ENCODE assay signal across 8 cellular contexts in the genomic region with DNA sequence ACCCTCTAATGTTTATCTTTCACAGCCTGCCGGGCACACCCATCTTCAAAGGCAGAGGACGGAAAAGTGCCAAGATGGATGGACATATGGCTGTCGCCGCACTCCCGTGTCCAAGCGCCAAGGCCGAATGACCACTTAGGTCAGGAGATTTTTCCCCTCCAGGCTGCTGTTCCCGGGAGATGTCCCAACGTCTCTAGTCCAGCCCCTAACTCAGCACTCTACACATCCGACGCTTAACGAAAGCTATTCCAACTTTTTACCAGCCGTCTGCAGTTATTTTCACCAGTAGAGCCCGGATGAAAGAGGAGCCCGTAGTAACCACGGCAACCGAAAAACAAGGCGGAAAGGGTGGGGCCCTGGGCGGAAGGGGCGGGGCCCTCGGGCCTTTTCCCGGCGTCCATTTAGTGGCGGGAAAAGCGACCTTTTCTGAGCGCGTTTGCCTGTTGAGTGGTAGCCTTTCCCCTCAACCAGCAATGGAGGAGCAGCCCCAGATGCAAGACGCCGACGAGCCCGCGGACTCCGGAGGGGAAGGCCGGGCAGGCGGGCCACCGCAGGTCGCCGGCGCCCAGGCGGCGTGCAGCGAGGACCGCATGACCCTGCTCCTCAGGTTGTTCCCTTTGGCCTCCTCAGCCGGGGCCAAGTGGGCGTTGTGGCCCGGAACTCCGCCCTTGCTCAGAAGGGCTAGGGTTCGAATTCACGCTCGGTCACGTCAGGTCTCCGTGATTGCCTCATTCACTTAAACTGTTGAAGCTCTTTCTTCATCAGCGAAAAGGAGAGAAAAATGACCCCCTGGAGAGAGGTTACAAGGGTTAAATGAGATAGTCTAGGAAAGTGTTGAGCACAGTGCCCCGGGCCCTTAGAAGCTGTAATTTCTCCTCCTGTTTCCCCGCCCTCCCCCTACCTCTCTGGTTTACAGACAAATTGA. TPM values are rescaled to one million over a fixed set of nuclear protein-coding genes. Genes with fewer than 3 reads are reported as not detected.
DNase-seq lines count a peak whose midpoint lies in the region; ATAC-seq, FAIRE-seq and TF ChIP-seq lines count a peak whose summit lies in the region.

A gene with protein sequence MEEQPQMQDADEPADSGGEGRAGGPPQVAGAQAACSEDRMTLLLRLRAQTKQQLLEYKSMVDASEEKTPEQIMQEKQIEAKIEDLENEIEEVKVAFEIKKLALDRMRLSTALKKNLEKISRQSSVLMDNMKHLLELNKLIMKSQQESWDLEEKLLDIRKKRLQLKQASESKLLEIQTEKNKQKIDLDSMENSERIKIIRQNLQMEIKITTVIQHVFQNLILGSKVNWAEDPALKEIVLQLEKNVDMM (plus strand): TSS at position 422 of the 925 bp plus-strand sequence. CDS start 52 bp downstream, at position 474.

- H2AFZ ChIP-seq in IMR-90 (replicated peaks; ENCODE audit: low read length, poor library complexity) = peak within 1 kb of the TSS; percentile 98
- H2AFZ ChIP-seq in OCI-LY7 (ENCODE audit: low read length) = peak within 1 kb of the TSS; percentile 83
- peak within 1 kb of the TSS; percentile 96 for H2AFZ ChIP-seq in endothelial cell of umbilical vein (ENCODE audit: low read depth, low read length)

- CTCF ChIA-PET in IMR-90 (lab: Yijun Ruan, JAX) (interaction anchor here (0.7 to 1.1 kb wide), 3 partner anchors 37 to 145 kb away, joined by 3 to 4 read pairs (median 3); a partner anchor contains a TSS), OCI-LY7 (lab: Charles Lee; ENCODE audit: unreplicated experiment) (interaction anchor here (0.6 kb wide), 1 partner anchor 22 kb away, joined by 3 read pairs; no protein-coding TSS in a partner anchor), endothelial cell of umbilical vein (lab: Charles Lee) (interaction anchor here (0.8 to 3.0 kb wide), 3 partner anchors 8 to 96 kb away, joined by 3 to 12 read pairs (median 3); a partner anchor contains a TSS)

- BruUV-seq in IMR-90 (replicated peaks; lab: Mats Ljungman, UMichigan) (no TSS peak), OCI-LY7 (replicated peaks; lab: Mats Ljungman, UMichigan) (no TSS peak), endothelial cell of umbilical vein (replicated peaks; lab: Mats Ljungman, UMichigan) (TSS peak; percentile 79)

- peak within 1 kb of the TSS; percentile 77 for H4K91ac ChIP-seq in IMR-90 (ENCODE audit: insufficient read depth, low read depth, low read length)

- peak; percentile 97 for ATAC-seq in GM21529 (IDR thresholded peaks at IDR 0.05; ENCODE audit: unreplicated experiment)
- ATAC-seq in IMR-90 (ENCODE audit: low read depth) = peak; percentile 94

- H2BK15ac ChIP-seq in IMR-90 (ENCODE audit: low read depth, low read length) = peak within 1 kb of the TSS; percentile 23; the same call in 1 of the 3 replicates

- peak within 1 kb of the TSS; percentile 91 for H3K23ac ChIP-seq in IMR-90 (ENCODE audit: low read depth, low read length)

- H2BK5ac ChIP-seq in IMR-90 (ENCODE audit: low read depth, low read length, poor library complexity, severe bottlenecking) = peak within 1 kb of the TSS; percentile 74

- peaks cover 6% of the 10 kb centered on the region; the same call in 1 of the 2 replicates for H3K9me1 ChIP-seq in IMR-90 (ENCODE audit: insufficient read depth, low read length)
- H3K9me1 ChIP-seq in endothelial cell of umbilical vein (replicated peaks; ENCODE audit: control insufficient read depth, extremely low read depth, insufficient read depth, low read length) = no peaks in the 10 kb centered on the region

- DNase-seq in DMS114 treated with DMSO at 0.1 percent for 48 hours (lab: John Stamatoyannopoulos, UW; ENCODE audit: unreplicated experiment) (peak; percentile 93), IMR-90 (peak; percentile 88), OCI-LY7 (ENCODE audit: low spot score) (peak; percentile 92), endothelial cell of umbilical vein (ENCODE audit: low read depth, low spot score) (peak; percentile 92), midbrain (lab: John Stamatoyannopoulos, UW) (peak; percentile 93)
- DNase-seq in activated CD8-positive, alpha-beta memory T cell treated with anti-CD3 and anti-CD28 coated beads, Interleukin-2, amount 50 U/mL, for 48 hours = peak; percentile 95
- DNase-seq in stimulated activated CD8-positive, alpha-beta memory T cell treated with anti-CD3 and anti-CD28 coated beads, Interleukin-2, amount 100 ng/mL, for 1 hour (ENCODE audit: low read depth in 2 of 2) = peak; percentile 82 to 86

- H3K4ac ChIP-seq in IMR-90 (ENCODE audit: low read depth, low read length) = peak within 1 kb of the TSS; percentile 74

- H3K14ac ChIP-seq in IMR-90 (replicated peaks; ENCODE audit: low read depth, low read length) = peak within 1 kb of the TSS; percentile 85

- no peak for TF ChIP-seq CTCF in IMR-90 (conservative IDR thresholded peaks at IDR 0.05; ENCODE audit: low read depth, low read length)
- no peak for TF ChIP-seq CTCF in OCI-LY7 (conservative IDR thresholded peaks at IDR 0.05; ENCODE audit: low read length)
- no peak for TF ChIP-seq CTCF in endothelial cell of umbilical vein (IDR thresholded peaks at IDR 0.05; ENCODE audit: extremely low read depth in 1 of 2, insufficient read depth in 1 of 2, low read depth in 1 of 2, low read length in 2 of 2)

- TF ChIP-seq POLR2A in IMR-90 (IDR thresholded peaks at IDR 0.05; ENCODE audit: low read depth, low read length) (peak; percentile 80), endothelial cell of umbilical vein (IDR thresholded peaks at IDR 0.05; ENCODE audit: low read depth, low read length) (peak; percentile 78)

- no peaks in the 10 kb centered on the region for H3K9me3 ChIP-seq in IMR-90 (ENCODE audit: control insufficient read depth, insufficient read depth, low read length)
- no peaks in the 10 kb centered on the region for H3K9me3 ChIP-seq in OCI-LY7 (ENCODE audit: low read length)
- H3K9me3 ChIP-seq in endothelial cell of umbilical vein (replicated peaks; ENCODE audit: control insufficient read depth, insufficient read depth, low read length) = no peaks in the 10 kb centered on the region

- H2BK20ac ChIP-seq in IMR-90 (ENCODE audit: low read depth, low read length) = no peak within 1 kb of the TSS

- H2AK9ac ChIP-seq in IMR-90 (replicated peaks; ENCODE audit: low read depth, low read length, poor library complexity) = peak within 1 kb of the TSS; percentile 87

- POLR2A ChIA-PET in IMR-90 (lab: Charles Lee; ENCODE audit: unreplicated experiment) = interaction anchor here (0.6 kb wide), 1 partner anchor 71 kb away, joined by 24 read pairs; no protein-coding TSS in a partner anchor
- POLR2A ChIA-PET in OCI-LY7 (lab: Charles Lee) = interaction anchor here (0.6 to 3.4 kb wide), 18 partner anchors 11 to 1972 kb away, joined by 3 to 35 read pairs (median 3); a partner anchor contains a TSS
- POLR2A ChIA-PET in endothelial cell of umbilical vein (lab: Charles Lee) = interaction anchor here (0.6 kb wide), 1 partner anchor 72 kb away, joined by 3 read pairs; no protein-coding TSS in a partner anchor

- H3K9ac ChIP-seq in IMR-90 (ENCODE audit: low read depth, low read length) (peak within 1 kb of the TSS; percentile 85), endothelial cell of umbilical vein (replicated peaks; ENCODE audit: extremely low read depth, insufficient read depth, low read length) (peak within 1 kb of the TSS; percentile 92)

- peak within 1 kb of the TSS; percentile 52 to 78 for H4K8ac ChIP-seq in IMR-90 (ENCODE audit: low read depth in 2 of 2, low read length in 2 of 2)

- dilution Hi-C loops in IMR-90 (cut with HindIII; ENCODE audit: low sequenced_read_pairs, unreplicated experiment) = no loop called here
- dilution Hi-C loops in endothelial cell of umbilical vein (cut with MboI; ENCODE audit: extremely low pct_ligation_motif_present, low sequenced_read_pairs) = no loop called here

- peak within 1 kb of the TSS; percentile 83 for H3K56ac ChIP-seq in IMR-90 (ENCODE audit: extremely low read depth, insufficient read depth, low read length)

- no peaks in the 10 kb centered on the region for H3K27me3 ChIP-seq in IMR-90 (ENCODE audit: control insufficient read depth, insufficient read depth, low read length)
- H3K27me3 ChIP-seq in endothelial cell of umbilical vein (ENCODE audit: control insufficient read depth in 2 of 2, insufficient read depth in 2 of 2, low read length in 2 of 2) = no peaks in the 10 kb centered on the region

- peak within 1 kb of the TSS; percentile 32 for H2AK5ac ChIP-seq in IMR-90 (ENCODE audit: low read depth, low read length)

- H3K36me3 ChIP-seq in IMR-90 (ENCODE audit: control insufficient read depth, insufficient read depth, low read length) = no peaks in the 10 kb centered on the region
- peaks cover 29% of the 10 kb centered on the region for H3K36me3 ChIP-seq in OCI-LY7 (ENCODE audit: insufficient read depth, low read length)
- no peaks in the 10 kb centered on the region for H3K36me3 ChIP-seq in endothelial cell of umbilical vein (ENCODE audit: control insufficient read depth in 2 of 2, extremely low read depth in 1 of 2, insufficient read depth in 2 of 2, low read length in 2 of 2)

- H3K4me3 ChIP-seq in IMR-90 (ENCODE audit: insufficient read depth, low read depth, low read length) (peak within 1 kb of the TSS; percentile 59), OCI-LY7 (ENCODE audit: low read depth, low read length, poor library complexity, severe bottlenecking) (peak within 1 kb of the TSS; percentile 88), endothelial cell of umbilical vein (replicated peaks in 1 of 3; ENCODE audit: insufficient read depth in 1 of 3, low read depth in 1 of 3, low read length in 3 of 3) (peak within 1 kb of the TSS; percentile 56 to 91 (median 80))

- no peaks in the 10 kb centered on the region for H3K9me2 ChIP-seq in OCI-LY7 (ENCODE audit: insufficient read depth, low read length)

- no peaks in the 10 kb centered on the region for H3K4me1 ChIP-seq in IMR-90 (ENCODE audit: control insufficient read depth, insufficient read depth, low read length)
- H3K4me1 ChIP-seq in OCI-LY7 (ENCODE audit: insufficient read depth, low read length, poor library complexity, severe bottlenecking) = peaks cover 15% of the 10 kb centered on the region
- H3K4me1 ChIP-seq in endothelial cell of umbilical vein (ENCODE audit: control insufficient read depth, extremely low read depth, insufficient read depth, low read length) = peaks cover 12% of the 10 kb centered on the region

- H3K18ac ChIP-seq in IMR-90 (ENCODE audit: low read depth, low read length) = peak within 1 kb of the TSS; percentile 25

- peak; percentile 91 for FAIRE-seq in endothelial cell of umbilical vein (lab: Jason Lieb, UNC)

- peak within 1 kb of the TSS; percentile 92 for H3K4me2 ChIP-seq in IMR-90 (ENCODE audit: low read depth, low read length)
- H3K4me2 ChIP-seq in OCI-LY7 (ENCODE audit: low read length) = peak within 1 kb of the TSS; percentile 98
- peak within 1 kb of the TSS; percentile 82 for H3K4me2 ChIP-seq in endothelial cell of umbilical vein (ENCODE audit: insufficient read depth, low read length)

- H3K27ac ChIP-seq in IMR-90 (ENCODE audit: insufficient read depth, low read length) = peak within 1 kb of the TSS; percentile 79
- peak within 1 kb of the TSS; percentile 78 for H3K27ac ChIP-seq in OCI-LY7 (ENCODE audit: low read depth, low read length, poor library complexity, severe bottlenecking)
- peak within 1 kb of the TSS; percentile 73 for H3K27ac ChIP-seq in endothelial cell of umbilical vein (ENCODE audit: insufficient read depth, low read depth, low read length)

- in situ Hi-C loops in IMR-90 (cut with MboI; ENCODE audit: low sequenced_read_pairs) = no loop called here

- H3K79me2 ChIP-seq in OCI-LY7 (ENCODE audit: insufficient read depth, low read depth, low read length) = peaks cover 15% of the 10 kb centered on the region
- peaks cover 2% of the 10 kb centered on the region for H3K79me2 ChIP-seq in endothelial cell of umbilical vein (ENCODE audit: control insufficient read depth, insufficient read depth, low read length)

- peaks cover 8 to 21% of the 10 kb centered on the region in 2 experiments; a peak in 2 of 4 replicates for H3K79me1 ChIP-seq in IMR-90 (ENCODE audit: low read depth in 1 of 2, low read length in 2 of 2)

- H4K20me1 ChIP-seq in IMR-90 (ENCODE audit: insufficient read depth, low read length) = no peaks in the 10 kb centered on the region
- no peaks in the 10 kb centered on the region for H4K20me1 ChIP-seq in OCI-LY7 (ENCODE audit: insufficient read depth, low read length)
- H4K20me1 ChIP-seq in endothelial cell of umbilical vein (replicated peaks; ENCODE audit: control insufficient read depth, extremely low read depth, insufficient read depth, low read length) = no peaks in the 10 kb centered on the region

- 0% methylated on average over 10 of the region's 55 CpGs; no CpG with 5 or more reads in 1 of the 2 experiments for WGBS in IMR-90 (ENCODE audit: extremely low coverage in 2 of 2, insufficient read length in 1 of 2), 2 experiments

- TF ChIP-seq RAD21 in IMR-90 (IDR thresholded peaks at IDR 0.05; ENCODE audit: low read length) = no peak

- intact Hi-C loops in IMR-90 (cut with micrococcal nuclease) (loop anchor here (5.0 to 10.0 kb wide), 2 partner anchors 143 to 175 kb away; a partner anchor contains a TSS), OCI-LY7 (cut with micrococcal nuclease; ENCODE audit: unreplicated experiment) (loop anchor here (1.0 kb wide), 1 partner anchor 22 kb away; a partner anchor contains a TSS), endothelial cell of umbilical vein (cut with micrococcal nuclease) (loop anchor here (1.0 kb wide), 4 partner anchors 22 to 145 kb away; a partner anchor contains a TSS)

- peak within 1 kb of the TSS; percentile 62 for H2BK120ac ChIP-seq in IMR-90 (ENCODE audit: low read depth, low read length)

- peak within 1 kb of the TSS; percentile 32 for H4K5ac ChIP-seq in IMR-90 (ENCODE audit: low read depth, low read length)

RNA-seq across cellular contexts. Expression of the gene that starts here (rescaled TPM):
- total RNA-seq in IMR-90 (2012; rRNA removed) (3.8 and 10.8 TPM in 2 replicates), OCI-LY7 (2022) (105 and 126 TPM in 2 replicates), endothelial cell of umbilical vein (16.4 and 17.1 TPM in 2 replicates)
- polyA plus RNA-seq in IMR-90 (2012; rRNA removed) (6.6 and 7.8 TPM in 2 replicates), endothelial cell of umbilical vein (5.3 and 6.5 TPM in 2 replicates)
- 1.4 and 7.8 TPM in 2 replicates for polyA plus RNA-seq in IMR-90 (2012; cell fraction: cytosol; rRNA removed)
- polyA plus RNA-seq in IMR-90 (2012; cell fraction: nucleus; rRNA removed; ENCODE audit: low replicate concordance) = 0.47 and 1.1 TPM in 2 replicates
- 85.7 and 86.1 TPM in 2 replicates for total RNA-seq in OCI-LY7 (2014; rRNA removed; shearing (Covaris generic))
- 6.0 and 6.8 TPM in 2 replicates for polyA plus RNA-seq in endothelial cell of umbilical vein (2011; cell fraction: cytosol; rRNA removed)
- polyA plus RNA-seq in endothelial cell of umbilical vein (2011; cell fraction: nucleus; rRNA removed) = 2.1 and 4.5 TPM in 2 replicates
- 4.9 and 9.0 TPM in 2 replicates for polyA plus RNA-seq in endothelial cell of umbilical vein (2012)
- polyA minus RNA-seq in endothelial cell of umbilical vein = 1.4 and 2.5 TPM in 2 replicates
- 10.3 TPM for polyA minus RNA-seq in endothelial cell of umbilical vein (2011; cell fraction: cytosol; rRNA and poly(A)+ RNA removed)
- 1.9 and 3.8 TPM in 2 replicates for polyA minus RNA-seq in endothelial cell of umbilical vein (2011; cell fraction: nucleus; rRNA and poly(A)+ RNA removed)

Comparison
In these comparisons a context has a peak if more than half of its experiments do, and no peak if none do; other contexts are left out.
1. Peak in every context shown above with its lines: DNase-seq, ATAC-seq, H3K4me3 ChIP-seq and H3K27ac ChIP-seq.